Comparison of ENCODE assay signal across 19 cellular contexts in genomic region chr3:10546887-10547286, GRCh38. TPM values are rescaled to one million over a fixed set of nuclear protein-coding genes. Genes with fewer than 3 reads are reported as not detected.
"Had no signal": no experiment of that assay in that cellular context is flagged by ENCODE, and none has a peak within 500 bp of the region (broad histone marks: within the 10 kb centered on the region; RNA-seq: fewer than 3 reads in every experiment).

No MANE protein-coding gene starts in this region.

- DNase-seq: activated CD4-positive, alpha-beta T cell treated with anti-CD3 and anti-CD28 coated beads, Interleukin-2, amount 50 U/mL, for 1 hour; activated gamma-delta T cell treated with Interleukin-2 at 50 U/mL for 16 hours; activated T-cell treated with anti-CD3 and anti-CD28 coated beads, Interleukin-2, amount 50 U/mL, for 48 hours; amniotic stem cell; central memory CD4-positive, alpha-beta T cell; effector memory CD4-positive, alpha-beta T cell; foreskin keratinocyte; left colon; stimulated activated CD4-positive, alpha-beta T cell treated with anti-CD3 and anti-CD28 coated beads, Interleukin-15, amount 100 ng/mL, for 24 hours; stimulated activated CD4-positive, alpha-beta T cell treated with anti-CD3 and anti-CD28 coated beads, Interleukin-4, amount 100 ng/mL, for 1 hour; stimulated activated naive CD4-positive, alpha-beta T cell; T-helper 9 cell; transverse colon had no signal

- H3K4me1 ChIP-seq: foreskin keratinocyte, transverse colon had no signal

- H3K4me3 Mint-ChIP-seq: activated naive CD8-positive, alpha-beta T cell; T-cell had no signal

- H3K27me3 ChIP-seq: foreskin keratinocyte, transverse colon had no signal

- H3K9me3 ChIP-seq: neutrophil had no signal

- H3K27ac ChIP-seq: foreskin keratinocyte, neutrophil, SK-N-MC, transverse colon had no signal

- H3K4me3 ChIP-seq: SK-N-MC, transverse colon had no signal

- H3K27ac Mint-ChIP-seq: activated naive CD8-positive, alpha-beta T cell; T-cell had no signal

- H3K36me3 Mint-ChIP-seq: T-cell had no signal

- H3K36me3 ChIP-seq: neutrophil, transverse colon had no signal

- ATAC-seq: activated CD4-positive, CD25-positive, alpha-beta regulatory T cell treated with anti-CD3 and anti-CD28 coated beads, Interleukin-2, amount 50 U/mL, for 24 hours; foreskin keratinocyte; left colon; T-cell had no signal

RNA-seq across cellular contexts. Expression of gene ATP2B2, which starts 41.5 kb away (rescaled TPM):
- total RNA-seq: foreskin keratinocyte, lung microvascular endothelial cell, T-cell, transverse colon had no signal
- polyA plus RNA-seq: foreskin keratinocyte had no signal
